In genomic region chr2:224870341-224870740, GRCh38 we compare ENCODE assay signal across 1 cellular context.
TF ChIP-seq lines count a peak whose summit lies in the region.

No MANE protein-coding gene starts in this region.

TF ChIP-seq in HepG2, 621 proteins besides CTCF, POLR2A, EP300 and RAD21 (continued from another document):
- TF ChIP-seq ZNF441 (CRISPR knock-in tag; IDR thresholded peaks at IDR 0.05; ENCODE audit: borderline replicate concordance) (no peak), ZNF629 (CRISPR knock-in tag; conservative IDR thresholded peaks at IDR 0.05) (no peak), ZMYM3 (CRISPR knock-in tag; IDR thresholded peaks at IDR 0.05) (no peak), ZNF570 (CRISPR knock-in tag; IDR thresholded peaks at IDR 0.05; ENCODE audit: borderline replicate concordance) (no peak)
